Comparison of ENCODE assay signal across 9 cellular contexts in the genomic region with DNA sequence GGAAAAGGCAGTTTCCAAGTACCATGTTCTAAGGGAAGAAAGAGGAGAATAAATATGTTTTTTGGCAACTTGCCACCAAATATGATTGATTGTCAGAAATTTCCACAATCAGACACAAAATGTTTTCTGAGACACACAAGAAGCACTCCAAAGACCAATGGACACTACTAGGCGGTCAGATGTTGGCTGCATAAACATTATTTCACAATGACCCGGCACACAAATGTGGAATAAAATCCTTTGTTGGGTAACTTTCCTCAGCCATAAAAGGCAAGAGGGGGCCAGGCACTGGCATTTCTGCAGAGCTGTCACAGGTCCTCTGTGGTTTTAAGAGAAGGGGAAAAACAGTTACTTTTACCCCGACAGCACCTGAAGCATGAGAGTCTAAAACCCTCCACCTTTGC. TPM values are rescaled to one million over a fixed set of nuclear protein-coding genes. Genes with fewer than 3 reads are reported as not detected.
A peak's percentile ranks its signal among the peaks of the same experiment; 100 is the strongest.
DNase-seq lines count a peak whose midpoint lies in the region; TF ChIP-seq lines count a peak whose summit lies in the region.
"Had no signal": no experiment of that assay in that cellular context is flagged by ENCODE, and none has a peak within 500 bp of the region (broad histone marks: within the 10 kb centered on the region; RNA-seq: fewer than 3 reads in every experiment).

No MANE protein-coding gene starts in this region.

- H3K4me3 ChIP-seq in CD8-positive, alpha-beta memory T cell (ENCODE audit: low read length): no peak overlapping the region
- H3K4me3 ChIP-seq in fibroblast of mammary gland (ENCODE audit: control insufficient read depth, low read depth, low read length): no peak overlapping the region
- no peak overlapping the region for H3K4me3 ChIP-seq in PC-9

- no peaks in the 10 kb centered on the region for H3K27me3 Mint-ChIP-seq in CD8-positive, alpha-beta memory T cell

- no peaks in the 10 kb centered on the region for H3K9me3 Mint-ChIP-seq in CD8-positive, alpha-beta memory T cell
- H3K9me3 Mint-ChIP-seq: T-helper 1 cell treated with Interleukin-12 subunit alpha and Interleukin-12 subunit beta and Interleukin-4 antibody, amounts not matched to agents 30 μg/mL and 1 μg/mL, for 36 hours had no signal

- H3K9me3 ChIP-seq in CD8-positive, alpha-beta memory T cell (ENCODE audit: low read length): no peaks in the 10 kb centered on the region
- H3K9me3 ChIP-seq in PC-9 (ENCODE audit: insufficient read depth, low read depth): no peaks in the 10 kb centered on the region

- peaks cover 25% of the 10 kb centered on the region for H3K36me3 ChIP-seq in CD8-positive, alpha-beta memory T cell (ENCODE audit: insufficient read depth, low read length)
- no peaks in the 10 kb centered on the region; the same call in 1 of the 2 replicates for H3K36me3 ChIP-seq in PC-9 (ENCODE audit: low read depth)

- H3K4me3 Mint-ChIP-seq in CD8-positive, alpha-beta memory T cell: no peak overlapping the region
- H3K4me3 Mint-ChIP-seq: T-helper 1 cell treated with Interleukin-12 subunit alpha and Interleukin-12 subunit beta and Interleukin-4 antibody, amounts not matched to agents 30 μg/mL and 1 μg/mL, for 36 hours had no signal

- CTCF ChIA-PET in CD8-positive, alpha-beta memory T cell (lab: Charles Lee): no interaction called here
- CTCF ChIA-PET in PC-9 (lab: Charles Lee): no interaction called here

- H3K27ac Mint-ChIP-seq in CD8-positive, alpha-beta memory T cell: peak overlapping the region; percentile 26 to 75 (median 46)

- H2AFZ ChIP-seq in PC-9: no peak overlapping the region

- no peaks in the 10 kb centered on the region for H3K9me2 ChIP-seq in PC-9 (ENCODE audit: insufficient read depth)

- no peak for DNase-seq in CD8-positive, alpha-beta memory T cell
- DNase-seq in NOMO-1 treated with DMSO at 0.1 percent for 48 hours (lab: John Stamatoyannopoulos, UW; ENCODE audit: unreplicated experiment): peak; percentile 14
- DNase-seq in fibroblast of mammary gland (ENCODE audit: low read depth): peak; percentile 87
- peak; percentile 40 for DNase-seq in pulmonary artery endothelial cell (ENCODE audit: low read depth, low spot score)
- DNase-seq in NCI-H146 (lab: John Stamatoyannopoulos, UW): no peak
- DNase-seq in NCI-H526 treated with DMSO at 0.1 percent for 48 hours (lab: John Stamatoyannopoulos, UW): no peak
- DNase-seq in 8988T: no peak
- DNase-seq in PC-9: no peak

- peaks cover 8% of the 10 kb centered on the region; the same call in 1 of the 2 replicates for H3F3A ChIP-seq in PC-9 (ENCODE audit: insufficient read depth, low read depth)

- H3K27me3 ChIP-seq in CD8-positive, alpha-beta memory T cell (ENCODE audit: insufficient read depth, low read length, poor library complexity, severe bottlenecking): no peaks in the 10 kb centered on the region
- H3K27me3 ChIP-seq in PC-9 (ENCODE audit: insufficient read depth, low read depth): no peaks in the 10 kb centered on the region

- intact Hi-C loops in PC-9 (cut with micrococcal nuclease; ENCODE audit: unreplicated experiment): loop anchor here (5.0 kb wide), 1 partner anchor 112 kb away; no protein-coding TSS in a partner anchor

- peaks cover 5 to 20% (median 16%) of the 10 kb centered on the region in 3 donors for H3K4me1 Mint-ChIP-seq in CD8-positive, alpha-beta memory T cell

- POLR2A ChIA-PET in CD8-positive, alpha-beta memory T cell (lab: Charles Lee): no interaction called here
- POLR2A ChIA-PET in PC-9 (lab: Charles Lee; ENCODE audit: unreplicated experiment): interaction anchor here (0.7 kb wide), 1 partner anchor 212 kb away, joined by 5 read pairs; no protein-coding TSS in a partner anchor

- no peak for TF ChIP-seq CTCF in fibroblast of mammary gland (conservative IDR thresholded peaks at IDR 0.05; ENCODE audit: control insufficient read depth, insufficient read depth, low read depth, low read length)
- no peak for TF ChIP-seq CTCF in PC-9 (conservative IDR thresholded peaks at IDR 0.05)

- H3K27ac ChIP-seq in CD8-positive, alpha-beta memory T cell (ENCODE audit: low read depth, low read length): no peak overlapping the region
- H3K27ac ChIP-seq in PC-9: no peak overlapping the region

- H4K20me1 ChIP-seq in PC-9 (ENCODE audit: insufficient read depth): no peaks in the 10 kb centered on the region

- H3K4me2 ChIP-seq in PC-9: no peak overlapping the region

- no peaks in the 10 kb centered on the region for H3K79me2 ChIP-seq in PC-9 (ENCODE audit: low read depth)

- peaks cover 13% of the 10 kb centered on the region for H3K4me1 ChIP-seq in CD8-positive, alpha-beta memory T cell (ENCODE audit: insufficient read depth, low read length)
- H3K4me1 ChIP-seq in PC-9 (replicated peaks; ENCODE audit: insufficient read depth): peaks cover 18% of the 10 kb centered on the region

- BruUV-seq in PC-9 (replicated peaks; lab: Mats Ljungman, UMichigan): no TSS peak

- peaks cover 0 to 76% (median 6%) of the 10 kb centered on the region in 3 donors for H3K36me3 Mint-ChIP-seq in CD8-positive, alpha-beta memory T cell

RNA-seq across cellular contexts. Expression of gene CPLANE2, which starts 12.9 kb away (rescaled TPM):
- 1 to 10 TPM; 5.2 to 5.6 TPM for total RNA-seq in CD8-positive, alpha-beta memory T cell
- polyA plus RNA-seq in CD8-positive, alpha-beta memory T cell: 2.6 TPM
- total RNA-seq in pulmonary artery endothelial cell: 10.3 and 11.9 TPM in 2 replicates
- 4.5 and 6.1 TPM in 2 replicates for total RNA-seq in PC-9 (2021)

RNA-seq across cellular contexts. Expression of gene ARHGEF19, which starts 37.4 kb away (rescaled TPM):
- total RNA-seq in CD8-positive, alpha-beta memory T cell: 1 to 10 TPM; 6.8 to 7.8 TPM
- 12.7 TPM for polyA plus RNA-seq in CD8-positive, alpha-beta memory T cell
- total RNA-seq in pulmonary artery endothelial cell: 4.0 TPM in 2 replicates
- 38.5 and 44.3 TPM in 2 replicates for total RNA-seq in PC-9 (2021)

Comparison
In these comparisons a context has a peak if more than half of its experiments do, and no peak if none do; other contexts are left out.
1. DNase-seq: peak in NOMO-1 treated with DMSO at 0.1 percent for 48 hours (single experiment), fibroblast of mammary gland (single experiment) and pulmonary artery endothelial cell (single experiment); none in CD8-positive, alpha-beta memory T cell (0 of 5), NCI-H146 (single experiment), NCI-H526 treated with DMSO at 0.1 percent for 48 hours (single experiment), 8988T (single experiment) and PC-9 (0 of 2).